8 cellular contexts compared by ENCODE assay signal in genomic region chr2:230712443-230713330, GRCh38.
DNase-seq lines count a peak whose midpoint lies in the region; ATAC-seq lines count a peak whose summit lies in the region.

CAB39 (plus strand) TSS chr2:230712842; CDS start chr2:230760002, 47,160 bp downstream.

- peak; percentile 96 for DNase-seq in AG08396 (ENCODE audit: low spot score)
- peak; percentile 91 for DNase-seq in NCI-H345 (lab: John Stamatoyannopoulos, UW)
- DNase-seq in activated CD4-positive, CD25-positive, alpha-beta regulatory T cell (lab: John Stamatoyannopoulos, UW) = peak; percentile 71 to 87 (median 75)
- peak; percentile 88 for DNase-seq in central memory CD4-positive, alpha-beta T cell
- peak; percentile 93 for DNase-seq in islet precursor cell
- peak; percentile 74 to 82 (median 75) for DNase-seq in stimulated activated CD4-positive, alpha-beta T cell treated with anti-CD3 and anti-CD28 coated beads, Interleukin-12 subunit alpha, Interleukin-12 subunit beta, amount 100 ng/mL, for 48 hours (ENCODE audit: low read depth in 2 of 3, low spot score in 1 of 3)

- ATAC-seq in GM18909 (IDR thresholded peaks at IDR 0.05; ENCODE audit: poor library complexity, unreplicated experiment) = peak; percentile 87
- peak; percentile 87 for ATAC-seq in HG03175 (IDR thresholded peaks at IDR 0.05; ENCODE audit: unreplicated experiment)

Comparison
In these comparisons a context has a peak if more than half of its experiments do, and no peak if none do; other contexts are left out.
1. Peak in every context shown above with its lines: DNase-seq and ATAC-seq.